Comparison of ENCODE assay signal across 21 cellular contexts in genomic region chr5:148335259-148335658, GRCh38. TPM values are rescaled to one million over a fixed set of nuclear protein-coding genes. Genes with fewer than 3 reads are reported as not detected.
A peak's percentile ranks its signal among the peaks of the same experiment; 100 is the strongest.
DNase-seq lines count a peak whose midpoint lies in the region; ATAC-seq and TF ChIP-seq lines count a peak whose summit lies in the region.
"Had no signal": no experiment of that assay in that cellular context is flagged by ENCODE, and none has a peak within 500 bp of the region (broad histone marks: within the 10 kb centered on the region; RNA-seq: fewer than 3 reads in every experiment).

Gene SPINK9 (plus strand): TSS chr5:148335559. CDS start chr5:148335614, 55 bp downstream.

- CTCF ChIA-PET in PC-9 (lab: Charles Lee), result no interaction called here
- CTCF ChIA-PET in mammary epithelial cell (lab: Charles Lee; ENCODE audit: low non-redundant PET), result no interaction called here
- CTCF ChIA-PET in activated CD4-positive, alpha-beta memory T cell treated with anti-CD3 and anti-CD28 coated beads, Interleukin-2, amount 10 ng/mL, durations not matched to agents 7 days and 5 days (lab: Charles Lee), result interaction anchor here (0.6 to 1.3 kb wide), 2 partner anchors 21 to 80 kb away, joined by 3 read pairs; no protein-coding TSS in a partner anchor

- H3K4me3 Mint-ChIP-seq in activated CD4-positive, alpha-beta memory T cell treated with anti-CD3 and anti-CD28 coated beads, Interleukin-2, amount 10 ng/mL, durations not matched to agents 7 days and 5 days, result no peak within 1 kb of the TSS
- H3K4me3 Mint-ChIP-seq: CD4-positive, alpha-beta memory T cell; HFFc6 had no signal

- no peaks in the 10 kb centered on the region for H3F3A ChIP-seq in PC-9 (ENCODE audit: insufficient read depth, low read depth)
- H3F3A ChIP-seq in smooth muscle cell (ENCODE audit: low read depth), result no peaks in the 10 kb centered on the region

- intact Hi-C loops in PC-9 (cut with micrococcal nuclease; ENCODE audit: unreplicated experiment) (no loop called here), mammary epithelial cell (cut with micrococcal nuclease) (loop anchor here (2.0 kb wide), 1 partner anchor 20 kb away; no protein-coding TSS in a partner anchor)

- dilution Hi-C loops in mammary epithelial cell (cut with HindIII; ENCODE audit: low sequenced_read_pairs), result no loop called here

- H3K27me3 Mint-ChIP-seq in activated CD4-positive, alpha-beta memory T cell treated with anti-CD3 and anti-CD28 coated beads, Interleukin-2, amount 10 ng/mL, durations not matched to agents 7 days and 5 days, result no peaks in the 10 kb centered on the region

- BruUV-seq in PC-9 (replicated peaks; lab: Mats Ljungman, UMichigan), result no TSS peak
- BruUV-seq in mammary epithelial cell (replicated peaks; lab: Mats Ljungman, UMichigan), result no TSS peak

- H3K4me3 ChIP-seq in PC-9, result no peak within 1 kb of the TSS
- no peak within 1 kb of the TSS for H3K4me3 ChIP-seq in mammary epithelial cell (replicated peaks in 1 of 3; ENCODE audit: insufficient read depth in 1 of 3, low read depth in 2 of 3, low read length in 3 of 3)
- H3K4me3 ChIP-seq in smooth muscle cell, result no peak within 1 kb of the TSS
- H3K4me3 ChIP-seq: HAP-1 had no signal

- H3K9me3 Mint-ChIP-seq in activated CD4-positive, alpha-beta memory T cell treated with anti-CD3 and anti-CD28 coated beads, Interleukin-2, amount 10 ng/mL, durations not matched to agents 7 days and 5 days, result no peaks in the 10 kb centered on the region

- no peaks in the 10 kb centered on the region for H3K9me2 ChIP-seq in PC-9 (ENCODE audit: insufficient read depth)

- in situ Hi-C loops in mammary epithelial cell (cut with MboI; ENCODE audit: low sequenced_read_pairs in 2 of 2), result no loop called here

- H3K79me2 ChIP-seq in PC-9 (ENCODE audit: low read depth) (no peaks in the 10 kb centered on the region), mammary epithelial cell (ENCODE audit: insufficient read depth, low read length) (no peaks in the 10 kb centered on the region), smooth muscle cell (ENCODE audit: low read depth) (no peaks in the 10 kb centered on the region)

- H3K4me1 ChIP-seq in PC-9 (replicated peaks; ENCODE audit: insufficient read depth), result peaks cover 10% of the 10 kb centered on the region; the same call in 1 of the 2 replicates
- peaks cover 9% of the 10 kb centered on the region for H3K4me1 ChIP-seq in mammary epithelial cell (ENCODE audit: insufficient read depth, low read length)
- no peaks in the 10 kb centered on the region for H3K4me1 ChIP-seq in smooth muscle cell (ENCODE audit: low read depth)
- H3K4me1 ChIP-seq: HAP-1 had no signal

- H3K9me3 ChIP-seq in PC-9 (ENCODE audit: insufficient read depth, low read depth) (no peaks in the 10 kb centered on the region; the same call in 1 of the 2 replicates), mammary epithelial cell (replicated peaks; ENCODE audit: insufficient read depth, low read length) (no peaks in the 10 kb centered on the region), smooth muscle cell (replicated peaks; ENCODE audit: low read depth) (no peaks in the 10 kb centered on the region)
- H3K9me3 ChIP-seq: HAP-1 had no signal

- 92% methylated on average over 3 of the region's 3 CpGs for WGBS in mammary epithelial cell (ENCODE audit: low coverage, missing lambda C conversion rate)
- 80% methylated on average over 3 of the region's 3 CpGs for WGBS in smooth muscle cell (ENCODE audit: low lambda C conversion rate)

- POLR2A ChIA-PET in PC-9 (lab: Charles Lee; ENCODE audit: unreplicated experiment), result no interaction called here
- POLR2A ChIA-PET in activated CD4-positive, alpha-beta memory T cell treated with anti-CD3 and anti-CD28 coated beads, Interleukin-2, amount 10 ng/mL, durations not matched to agents 7 days and 5 days (lab: Charles Lee), result no interaction called here

- no peak within 1 kb of the TSS for H2AFZ ChIP-seq in PC-9
- H2AFZ ChIP-seq in mammary epithelial cell (ENCODE audit: low read depth, low read length), result no peak within 1 kb of the TSS
- no peak within 1 kb of the TSS for H2AFZ ChIP-seq in smooth muscle cell (ENCODE audit: low read depth)

- peak within 1 kb of the TSS; percentile 28 for H3K27ac ChIP-seq in PC-9
- peak within 1 kb of the TSS; percentile 69 for H3K27ac ChIP-seq in mammary epithelial cell (ENCODE audit: insufficient read depth, low read depth, low read length)
- peak within 1 kb of the TSS; percentile 48 for H3K27ac ChIP-seq in smooth muscle cell (ENCODE audit: low read depth)

- no peaks in the 10 kb centered on the region for H4K20me1 ChIP-seq in PC-9 (ENCODE audit: insufficient read depth)
- no peaks in the 10 kb centered on the region for H4K20me1 ChIP-seq in mammary epithelial cell (ENCODE audit: insufficient read depth, low read length)
- H4K20me1 ChIP-seq in smooth muscle cell (ENCODE audit: low read depth), result no peaks in the 10 kb centered on the region

- H3K9ac ChIP-seq in mammary epithelial cell (ENCODE audit: insufficient read depth, low read length) (no peak within 1 kb of the TSS), smooth muscle cell (ENCODE audit: low read depth) (no peak within 1 kb of the TSS)

- no peaks in the 10 kb centered on the region for H3K36me3 ChIP-seq in PC-9 (ENCODE audit: low read depth)
- H3K36me3 ChIP-seq in mammary epithelial cell (ENCODE audit: insufficient read depth, low read length), result no peaks in the 10 kb centered on the region
- H3K36me3 ChIP-seq in smooth muscle cell (ENCODE audit: low read depth), result no peaks in the 10 kb centered on the region
- H3K36me3 ChIP-seq: HAP-1 had no signal

- H3K4me2 ChIP-seq in PC-9 (no peak within 1 kb of the TSS), mammary epithelial cell (ENCODE audit: insufficient read depth, low read depth, low read length) (no peak within 1 kb of the TSS), smooth muscle cell (no peak within 1 kb of the TSS)

- no peak within 1 kb of the TSS for H3K27ac Mint-ChIP-seq in activated CD4-positive, alpha-beta memory T cell treated with anti-CD3 and anti-CD28 coated beads, Interleukin-2, amount 10 ng/mL, durations not matched to agents 7 days and 5 days
- H3K27ac Mint-ChIP-seq: CD4-positive, alpha-beta memory T cell; HFFc6 had no signal

- no peak for DNase-seq in PC-9
- DNase-seq in mammary epithelial cell, result no peak
- no peak for DNase-seq in smooth muscle cell (lab: John Stamatoyannopoulos, UW; ENCODE audit: unreplicated experiment)
- no peak for DNase-seq in NCI-H2029 (lab: John Stamatoyannopoulos, UW)
- DNase-seq in activated CD4-positive, alpha-beta memory T cell treated with anti-CD3 and anti-CD28 coated beads, Interleukin-2, amount 10 ng/mL, durations not matched to agents 7 days and 5 days, result no peak
- DNase-seq: C1 segment of cervical spinal cord; Calu3; CD4-positive, alpha-beta memory T cell; COR-L47; DMS53; DMS79 treated with DMSO at 0.1 percent for 48 hours; GF-D8; GOT3; HFFc6 had no signal

- no peaks in the 10 kb centered on the region for H3K36me3 Mint-ChIP-seq in activated CD4-positive, alpha-beta memory T cell treated with anti-CD3 and anti-CD28 coated beads, Interleukin-2, amount 10 ng/mL, durations not matched to agents 7 days and 5 days (ENCODE audit: low read depth)

- no peak for ATAC-seq in HG03571 (IDR thresholded peaks at IDR 0.05; ENCODE audit: unreplicated experiment)

- no peaks in the 10 kb centered on the region for H3K27me3 ChIP-seq in PC-9 (ENCODE audit: insufficient read depth, low read depth)
- H3K27me3 ChIP-seq in mammary epithelial cell (ENCODE audit: insufficient read depth, low read length), result no peaks in the 10 kb centered on the region
- no peaks in the 10 kb centered on the region for H3K27me3 ChIP-seq in smooth muscle cell (ENCODE audit: low read depth)

- H3K4me1 Mint-ChIP-seq in activated CD4-positive, alpha-beta memory T cell treated with anti-CD3 and anti-CD28 coated beads, Interleukin-2, amount 10 ng/mL, durations not matched to agents 7 days and 5 days, result no peaks in the 10 kb centered on the region
- H3K4me1 Mint-ChIP-seq: CD4-positive, alpha-beta memory T cell had no signal

- TF ChIP-seq CTCF in PC-9 (conservative IDR thresholded peaks at IDR 0.05), result no peak
- no peak for TF ChIP-seq CTCF in mammary epithelial cell (conservative IDR thresholded peaks at IDR 0.05 in 1 of 2, IDR thresholded peaks at IDR 0.05 in 1 of 2; ENCODE audit: extremely low read depth in 1 of 2, insufficient read depth in 1 of 2, low read depth in 1 of 2, low read length in 2 of 2)
- TF ChIP-seq CTCF in smooth muscle cell (IDR thresholded peaks at IDR 0.05; ENCODE audit: borderline replicate concordance, insufficient read depth, poor library complexity, severe bottlenecking), result no peak

RNA-seq across cellular contexts. Expression of gene SPINK9, which starts in this region (rescaled TPM):
- total RNA-seq in PC-9 (2021) (not detected in 2 replicates), mammary epithelial cell (not detected), smooth muscle cell (4.0 and 5.3 TPM in 2 replicates)
- polyA plus RNA-seq in mammary epithelial cell (not detected), smooth muscle cell (4.2 and 5.9 TPM in 2 replicates)
- not detected for polyA minus RNA-seq in mammary epithelial cell
- total RNA-seq in activated CD4-positive, alpha-beta memory T cell treated with anti-CD3 and anti-CD28 coated beads, Interleukin-2, amount 10 ng/mL, durations not matched to agents 7 days and 5 days, result not detected
- total RNA-seq: A172; A673; Calu3; CD4-positive, alpha-beta memory T cell; Daoy; G401; HFFc6 had no signal
- polyA plus RNA-seq: BJ; CD4-positive, alpha-beta memory T cell had no signal
